ENCODE assay signal across 1 cellular context in the genomic region with DNA sequence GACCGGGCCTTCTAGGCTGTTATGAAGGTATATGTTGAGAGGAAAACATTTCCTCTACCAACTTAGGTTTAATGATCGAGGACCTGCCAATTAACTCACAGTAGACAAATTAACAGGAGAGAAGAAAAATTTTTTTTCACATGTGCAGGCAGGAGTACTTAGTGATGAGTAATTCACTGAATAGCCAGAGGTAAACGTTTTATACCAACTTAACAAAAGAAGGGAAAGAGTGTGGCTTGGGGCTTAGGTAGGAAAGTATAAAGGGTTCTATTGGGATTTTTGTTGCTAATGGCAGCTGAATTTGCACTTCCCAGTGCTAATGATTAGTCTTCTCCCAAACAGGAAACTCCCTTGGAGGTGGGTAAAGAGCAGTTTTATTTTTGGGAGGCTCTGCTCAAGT.
TF ChIP-seq lines count a peak whose summit lies in the region.

No MANE protein-coding gene starts in this region.

TF ChIP-seq in SK-N-SH, 30 proteins besides CTCF, POLR2A, EP300 and RAD21 (continued from another document):
- no peak for TF ChIP-seq TCF12 (IDR thresholded peaks at IDR 0.05)
- TF ChIP-seq, protein P1, sequence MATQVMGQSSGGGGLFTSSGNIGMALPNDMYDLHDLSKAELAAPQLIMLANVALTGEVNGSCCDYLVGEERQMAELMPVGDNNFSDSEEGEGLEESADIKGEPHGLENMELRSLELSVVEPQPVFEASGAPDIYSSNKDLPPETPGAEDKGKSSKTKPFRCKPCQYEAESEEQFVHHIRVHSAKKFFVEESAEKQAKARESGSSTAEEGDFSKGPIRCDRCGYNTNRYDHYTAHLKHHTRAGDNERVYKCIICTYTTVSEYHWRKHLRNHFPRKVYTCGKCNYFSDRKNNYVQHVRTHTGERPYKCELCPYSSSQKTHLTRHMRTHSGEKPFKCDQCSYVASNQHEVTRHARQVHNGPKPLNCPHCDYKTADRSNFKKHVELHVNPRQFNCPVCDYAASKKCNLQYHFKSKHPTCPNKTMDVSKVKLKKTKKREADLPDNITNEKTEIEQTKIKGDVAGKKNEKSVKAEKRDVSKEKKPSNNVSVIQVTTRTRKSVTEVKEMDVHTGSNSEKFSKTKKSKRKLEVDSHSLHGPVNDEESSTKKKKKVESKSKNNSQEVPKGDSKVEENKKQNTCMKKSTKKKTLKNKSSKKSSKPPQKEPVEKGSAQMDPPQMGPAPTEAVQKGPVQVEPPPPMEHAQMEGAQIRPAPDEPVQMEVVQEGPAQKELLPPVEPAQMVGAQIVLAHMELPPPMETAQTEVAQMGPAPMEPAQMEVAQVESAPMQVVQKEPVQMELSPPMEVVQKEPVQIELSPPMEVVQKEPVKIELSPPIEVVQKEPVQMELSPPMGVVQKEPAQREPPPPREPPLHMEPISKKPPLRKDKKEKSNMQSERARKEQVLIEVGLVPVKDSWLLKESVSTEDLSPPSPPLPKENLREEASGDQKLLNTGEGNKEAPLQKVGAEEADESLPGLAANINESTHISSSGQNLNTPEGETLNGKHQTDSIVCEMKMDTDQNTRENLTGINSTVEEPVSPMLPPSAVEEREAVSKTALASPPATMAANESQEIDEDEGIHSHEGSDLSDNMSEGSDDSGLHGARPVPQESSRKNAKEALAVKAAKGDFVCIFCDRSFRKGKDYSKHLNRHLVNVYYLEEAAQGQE (IDR thresholded peaks at IDR 0.05; ENCODE audit: low read depth, low read length), result no peak
- TF ChIP-seq, protein P2, sequence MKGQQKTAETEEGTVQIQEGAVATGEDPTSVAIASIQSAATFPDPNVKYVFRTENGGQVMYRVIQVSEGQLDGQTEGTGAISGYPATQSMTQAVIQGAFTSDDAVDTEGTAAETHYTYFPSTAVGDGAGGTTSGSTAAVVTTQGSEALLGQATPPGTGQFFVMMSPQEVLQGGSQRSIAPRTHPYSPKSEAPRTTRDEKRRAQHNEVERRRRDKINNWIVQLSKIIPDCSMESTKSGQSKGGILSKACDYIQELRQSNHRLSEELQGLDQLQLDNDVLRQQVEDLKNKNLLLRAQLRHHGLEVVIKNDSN (IDR thresholded peaks at IDR 0.05; ENCODE audit: borderline replicate concordance, low read depth), result no peak
- TF ChIP-seq, protein P3, sequence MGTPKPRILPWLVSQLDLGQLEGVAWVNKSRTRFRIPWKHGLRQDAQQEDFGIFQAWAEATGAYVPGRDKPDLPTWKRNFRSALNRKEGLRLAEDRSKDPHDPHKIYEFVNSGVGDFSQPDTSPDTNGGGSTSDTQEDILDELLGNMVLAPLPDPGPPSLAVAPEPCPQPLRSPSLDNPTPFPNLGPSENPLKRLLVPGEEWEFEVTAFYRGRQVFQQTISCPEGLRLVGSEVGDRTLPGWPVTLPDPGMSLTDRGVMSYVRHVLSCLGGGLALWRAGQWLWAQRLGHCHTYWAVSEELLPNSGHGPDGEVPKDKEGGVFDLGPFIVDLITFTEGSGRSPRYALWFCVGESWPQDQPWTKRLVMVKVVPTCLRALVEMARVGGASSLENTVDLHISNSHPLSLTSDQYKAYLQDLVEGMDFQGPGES (IDR thresholded peaks at IDR 0.05; ENCODE audit: low read depth, low read length), result no peak
- TF ChIP-seq MEF2A (IDR thresholded peaks at IDR 0.05; ENCODE audit: borderline replicate concordance, low read depth), result no peak
- TF ChIP-seq, protein P4, sequence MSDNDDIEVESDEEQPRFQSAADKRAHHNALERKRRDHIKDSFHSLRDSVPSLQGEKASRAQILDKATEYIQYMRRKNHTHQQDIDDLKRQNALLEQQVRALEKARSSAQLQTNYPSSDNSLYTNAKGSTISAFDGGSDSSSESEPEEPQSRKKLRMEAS (IDR thresholded peaks at IDR 0.05; ENCODE audit: low read depth), result no peak
- TF ChIP-seq, protein P5, sequence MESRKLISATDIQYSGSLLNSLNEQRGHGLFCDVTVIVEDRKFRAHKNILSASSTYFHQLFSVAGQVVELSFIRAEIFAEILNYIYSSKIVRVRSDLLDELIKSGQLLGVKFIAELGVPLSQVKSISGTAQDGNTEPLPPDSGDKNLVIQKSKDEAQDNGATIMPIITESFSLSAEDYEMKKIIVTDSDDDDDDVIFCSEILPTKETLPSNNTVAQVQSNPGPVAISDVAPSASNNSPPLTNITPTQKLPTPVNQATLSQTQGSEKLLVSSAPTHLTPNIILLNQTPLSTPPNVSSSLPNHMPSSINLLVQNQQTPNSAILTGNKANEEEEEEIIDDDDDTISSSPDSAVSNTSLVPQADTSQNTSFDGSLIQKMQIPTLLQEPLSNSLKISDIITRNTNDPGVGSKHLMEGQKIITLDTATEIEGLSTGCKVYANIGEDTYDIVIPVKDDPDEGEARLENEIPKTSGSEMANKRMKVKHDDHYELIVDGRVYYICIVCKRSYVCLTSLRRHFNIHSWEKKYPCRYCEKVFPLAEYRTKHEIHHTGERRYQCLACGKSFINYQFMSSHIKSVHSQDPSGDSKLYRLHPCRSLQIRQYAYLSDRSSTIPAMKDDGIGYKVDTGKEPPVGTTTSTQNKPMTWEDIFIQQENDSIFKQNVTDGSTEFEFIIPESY (IDR thresholded peaks at IDR 0.05; ENCODE audit: borderline replicate concordance, low read depth), result no peak
- TF ChIP-seq SMC3 (IDR thresholded peaks at IDR 0.05; ENCODE audit: low read depth, low read length), result no peak
- no peak for TF ChIP-seq NRF1 (IDR thresholded peaks at IDR 0.05; ENCODE audit: low read depth, low read length)
- no peak for TF ChIP-seq CHD2 (IDR thresholded peaks at IDR 0.05; ENCODE audit: low read length, partially characterized antibody)
- TF ChIP-seq GATA2 (CRISPR knock-in tag; IDR thresholded peaks at IDR 0.05), result no peak
- TF ChIP-seq ELF1 (IDR thresholded peaks at IDR 0.05), result no peak
- no peak for TF ChIP-seq TAF1 (IDR thresholded peaks at IDR 0.05; ENCODE audit: borderline replicate concordance, low read depth, low read length)
- TF ChIP-seq FOSL2 (IDR thresholded peaks at IDR 0.05; ENCODE audit: borderline replicate concordance, low read depth), result no peak
